Comparison of ENCODE assay signal across 11 cellular contexts in genomic region chr14:92382677-92383076, GRCh38. TPM values are rescaled to one million over a fixed set of nuclear protein-coding genes. Genes with fewer than 3 reads are reported as not detected.
DNase-seq lines count a peak whose midpoint lies in the region; ATAC-seq, FAIRE-seq and TF ChIP-seq lines count a peak whose summit lies in the region.
"Had no signal": no experiment of that assay in that cellular context is flagged by ENCODE, and none has a peak within 500 bp of the region (broad histone marks: within the 10 kb centered on the region; RNA-seq: fewer than 3 reads in every experiment).

No MANE protein-coding gene starts in this region.

- no peak for FAIRE-seq in urothelium cell line (lab: Jason Lieb, UNC)

- TF ChIP-seq CTCF in heart left ventricle (IDR thresholded peaks at IDR 0.05) (peak in 11 of 12 donors; percentile 15 to 47 (median 31)), OCI-LY3 (IDR thresholded peaks at IDR 0.05; ENCODE audit: low read depth, low read length) (peak; percentile 56), foreskin fibroblast (IDR thresholded peaks at IDR 0.05; ENCODE audit: low read depth, low read length) (peak; percentile 18), smooth muscle cell (IDR thresholded peaks at IDR 0.05; ENCODE audit: borderline replicate concordance, insufficient read depth, poor library complexity, severe bottlenecking) (no peak)

- DNase-seq in heart left ventricle (no peak), right cardiac atrium (no peak), foreskin fibroblast (peak in 1 of 2 donors; percentile 37), urothelium cell line (ENCODE audit: low spot score) (peak; percentile 39), NCI-H1092 treated with DMSO at 0.1 percent for 48 hours (lab: John Stamatoyannopoulos, UW) (no peak), smooth muscle cell (lab: John Stamatoyannopoulos, UW; ENCODE audit: unreplicated experiment) (no peak)
- DNase-seq: central memory CD4-positive, alpha-beta T cell; NCI-H82 had no signal

- WGBS in heart left ventricle, 4 donors: 66 to 83% (median 75%) methylated on average over 4 of the region's 4 CpGs
- WGBS in right cardiac atrium: 66% methylated on average over 4 of the region's 4 CpGs
- 91% methylated on average over 4 of the region's 4 CpGs for WGBS in smooth muscle cell (ENCODE audit: low lambda C conversion rate)

- H2AFZ ChIP-seq in OCI-LY3 (ENCODE audit: low read depth, low read length) (no peak overlapping the region), smooth muscle cell (ENCODE audit: low read depth) (no peak overlapping the region)

- H3K9me3 ChIP-seq in heart left ventricle (no peaks in the 10 kb centered on the region), right cardiac atrium (ENCODE audit: control insufficient read depth, low read length) (no peaks in the 10 kb centered on the region), OCI-LY3 (ENCODE audit: insufficient read depth, low read length) (no peaks in the 10 kb centered on the region), smooth muscle cell (replicated peaks; ENCODE audit: low read depth) (no peaks in the 10 kb centered on the region)
- H3K9me3 ChIP-seq: Caco-2 had no signal

- intact Hi-C loops in heart left ventricle (cut with DNase I) (no loop called here), right cardiac atrium (cut with DNase I) (no loop called here)

- H3K4me3 ChIP-seq in heart left ventricle: no peak overlapping the region
- H3K4me3 ChIP-seq in right cardiac atrium (ENCODE audit: low read length): no peak overlapping the region
- H3K4me3 ChIP-seq in OCI-LY3 (ENCODE audit: low read length): no peak overlapping the region
- no peak overlapping the region for H3K4me3 ChIP-seq in foreskin fibroblast (ENCODE audit: low read depth in 1 of 2, low read length in 2 of 2)
- H3K4me3 ChIP-seq in smooth muscle cell: no peak overlapping the region

- H3K4me2 ChIP-seq in OCI-LY3 (ENCODE audit: low read length) (no peak overlapping the region), smooth muscle cell (no peak overlapping the region)

- no peaks in the 10 kb centered on the region for H3K79me2 ChIP-seq in OCI-LY3 (ENCODE audit: low read length)
- no peaks in the 10 kb centered on the region for H3K79me2 ChIP-seq in smooth muscle cell (ENCODE audit: low read depth)

- TF ChIP-seq POLR2A in heart left ventricle (IDR thresholded peaks at IDR 0.05): no peak

- H3K9ac ChIP-seq in OCI-LY3 (ENCODE audit: low read length): no peak overlapping the region
- H3K9ac ChIP-seq in smooth muscle cell (ENCODE audit: low read depth): no peak overlapping the region

- H3K27ac ChIP-seq in heart left ventricle: no peak overlapping the region
- H3K27ac ChIP-seq in right cardiac atrium (ENCODE audit: low read length): no peak overlapping the region
- no peak overlapping the region for H3K27ac ChIP-seq in OCI-LY3 (ENCODE audit: low read length)
- H3K27ac ChIP-seq in smooth muscle cell (ENCODE audit: low read depth): no peak overlapping the region

- H4K20me1 ChIP-seq in OCI-LY3 (ENCODE audit: insufficient read depth, low read length) (no peaks in the 10 kb centered on the region), smooth muscle cell (ENCODE audit: low read depth) (no peaks in the 10 kb centered on the region)

- ATAC-seq in heart left ventricle (peak in 1 of 4 donors; percentile 39), right cardiac atrium (no peak), GM18867 (IDR thresholded peaks at IDR 0.05; ENCODE audit: unreplicated experiment) (no peak)

- H3K36me3 ChIP-seq in heart left ventricle (no peaks in the 10 kb centered on the region), OCI-LY3 (replicated peaks; ENCODE audit: low read depth, low read length) (no peaks in the 10 kb centered on the region), smooth muscle cell (ENCODE audit: low read depth) (no peaks in the 10 kb centered on the region)

- no peaks in the 10 kb centered on the region for H3F3A ChIP-seq in smooth muscle cell (ENCODE audit: low read depth)

- H3K4me1 ChIP-seq in heart left ventricle (peaks cover 0 to 6% (median 0%) of the 10 kb centered on the region in 12 donors), right cardiac atrium (ENCODE audit: control insufficient read depth, insufficient read depth, low read length) (no peaks in the 10 kb centered on the region), OCI-LY3 (ENCODE audit: low read length) (peaks cover 12% of the 10 kb centered on the region; the same call in 1 of the 2 replicates), smooth muscle cell (ENCODE audit: low read depth) (no peaks in the 10 kb centered on the region)
- H3K4me1 ChIP-seq: Caco-2 had no signal

- H3K27me3 ChIP-seq in heart left ventricle: peaks cover 0 to 4% (median 0%) of the 10 kb centered on the region in 9 donors
- H3K27me3 ChIP-seq in right cardiac atrium (ENCODE audit: control insufficient read depth, insufficient read depth): no peaks in the 10 kb centered on the region
- no peaks in the 10 kb centered on the region for H3K27me3 ChIP-seq in OCI-LY3 (ENCODE audit: low read depth, low read length)
- no peaks in the 10 kb centered on the region for H3K27me3 ChIP-seq in smooth muscle cell (ENCODE audit: low read depth)

RNA-seq across cellular contexts. Expression of gene SLC24A4, which starts 59.7 kb away (rescaled TPM):
- 1 to 10 TPM in 1 of 9 donors, under 1 TPM in 8; 0.05 to 1.6 (median 0.24) TPM for total RNA-seq in heart left ventricle
- polyA plus RNA-seq in heart left ventricle: under 1 TPM; 0.08 to 0.19 TPM
- total RNA-seq in right cardiac atrium: under 1 TPM; 0.48 to 0.56 (median 0.52) TPM
- polyA plus RNA-seq in right cardiac atrium: 0.50 TPM
- 0.18 and 0.58 TPM in 2 replicates for total RNA-seq in smooth muscle cell
- 0.04 TPM in 1 of 2 replicates, not detected in the other for polyA plus RNA-seq in smooth muscle cell
- total RNA-seq: Caco-2 had no signal
